28 cellular contexts compared by ENCODE assay signal in genomic region chr1:48371598-48371997, GRCh38.
"Had no signal": no experiment of that assay in that cellular context is flagged by ENCODE, and none has a peak within 500 bp of the region (broad histone marks: within the 10 kb centered on the region; RNA-seq: fewer than 3 reads in every experiment).

No MANE protein-coding gene starts in this region.

- H3K27me3 ChIP-seq: dorsolateral prefrontal cortex, gastrocnemius medialis, neutrophil, suprapubic skin had no signal

- H3K4me1 ChIP-seq: gastrocnemius medialis, parathyroid adenoma, suprapubic skin had no signal

- DNase-seq: dorsolateral prefrontal cortex; effector CD4-positive, alpha-beta T cell; gastrocnemius medialis; head of caudate nucleus; kidney; mucosa of descending colon; naive B cell; stimulated activated CD4-positive, alpha-beta T cell treated with anti-CD3 and anti-CD28 coated beads, Interleukin-12 subunit alpha, Interleukin-12 subunit beta, amount 100 ng/mL, for 4 hours; stimulated activated CD4-positive, alpha-beta T cell treated with anti-CD3 and anti-CD28 coated beads, Interleukin-1b, Interleukin-23, amount 100 ng/mL, for 48 hours; stimulated activated CD4-positive, alpha-beta T cell treated with anti-CD3 and anti-CD28 coated beads, Interleukin-4, amount 100 ng/mL, for 1 hour; stimulated activated CD8-positive, alpha-beta memory T cell treated with anti-CD3 and anti-CD28 coated beads, Interleukin-4, amount 100 ng/mL, for 48 hours; stimulated activated naive CD4-positive, alpha-beta T cell; stimulated activated naive CD8-positive, alpha-beta T cell treated with anti-CD3 and anti-CD28 coated beads, Interleukin-15, amount 100 ng/mL, for 72 hours; trophoblast cell had no signal

- H2AFZ ChIP-seq: parathyroid adenoma had no signal

- ATAC-seq: esophagus mucosa; gastrocnemius medialis; left lobe of liver; mucosa of descending colon; natural killer cell treated with Interleukin-12 subunit alpha and Interleukin-12 subunit beta and Interleukin-15 and Interleukin-18, amount 100 ng/mL, for 72 hours; sciatic nerve; stimulated activated naive CD8-positive, alpha-beta T cell treated with anti-CD3 and anti-CD28 coated beads, Interleukin-15, amount 100 ng/mL, for 72 hours had no signal

- H3K9me3 ChIP-seq: gastrocnemius medialis, neutrophil had no signal

- H3K4me2 ChIP-seq: smooth muscle cell had no signal

- H3K79me2 ChIP-seq: parathyroid adenoma had no signal

- H3K27ac ChIP-seq: dorsolateral prefrontal cortex, epithelial cell of prostate, gastrocnemius medialis, neutrophil, parathyroid adenoma, suprapubic skin had no signal

- H3K4me1 Mint-ChIP-seq: memory B cell; mesothelial cell of epicardium; naive B cell; neural crest cell; stimulated activated naive CD8-positive, alpha-beta T cell treated with anti-CD3 and anti-CD28 coated beads, Interleukin-15, amount 100 ng/mL, for 72 hours had no signal

- H3K4me3 ChIP-seq: dorsolateral prefrontal cortex, gastrocnemius medialis, lung, mucosa of descending colon, smooth muscle cell, suprapubic skin had no signal

- H3K9ac ChIP-seq: parathyroid adenoma had no signal

- FAIRE-seq: kidney had no signal

- H3K27ac Mint-ChIP-seq: memory B cell; mesothelial cell of epicardium; naive B cell; natural killer cell treated with Interleukin-12 subunit alpha and Interleukin-12 subunit beta and Interleukin-15 and Interleukin-18, amount 100 ng/mL, for 72 hours; progenitor cell of endocrine pancreas; stimulated activated naive CD8-positive, alpha-beta T cell treated with anti-CD3 and anti-CD28 coated beads, Interleukin-15, amount 100 ng/mL, for 72 hours had no signal

- H3K36me3 ChIP-seq: gastrocnemius medialis, neutrophil had no signal

- H3K27me3 Mint-ChIP-seq: memory B cell; progenitor cell of endocrine pancreas; stimulated activated naive CD8-positive, alpha-beta T cell treated with anti-CD3 and anti-CD28 coated beads, Interleukin-15, amount 100 ng/mL, for 72 hours had no signal

- H3K4me3 Mint-ChIP-seq: memory B cell; mesothelial cell of epicardium; naive B cell; natural killer cell treated with Interleukin-12 subunit alpha and Interleukin-12 subunit beta and Interleukin-15 and Interleukin-18, amount 100 ng/mL, for 72 hours; neural crest cell; stimulated activated naive CD8-positive, alpha-beta T cell treated with anti-CD3 and anti-CD28 coated beads, Interleukin-15, amount 100 ng/mL, for 72 hours had no signal
